In the genomic region with DNA sequence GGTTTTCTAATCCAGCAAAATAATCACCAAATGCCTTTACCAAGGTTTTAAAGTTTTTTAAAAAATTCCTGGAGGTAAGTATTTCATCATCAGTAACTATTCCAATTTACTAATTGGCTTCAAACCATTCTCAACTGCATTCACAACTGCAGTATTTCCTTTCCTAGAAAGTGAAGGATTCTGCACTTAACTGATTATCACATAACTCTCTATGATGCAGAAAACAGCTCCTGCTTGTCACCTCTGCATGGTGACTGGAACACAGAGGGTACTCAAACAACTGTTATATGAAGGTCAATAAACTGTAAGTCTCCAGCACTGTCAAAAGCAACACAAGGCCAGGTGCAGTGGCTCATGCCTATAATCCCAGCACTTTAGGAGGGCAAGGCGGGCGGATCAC, we compare ENCODE assay signal across 20 cellular contexts. TPM values are rescaled to one million over a fixed set of nuclear protein-coding genes. Genes with fewer than 3 reads are reported as not detected.
DNase-seq lines count a peak whose midpoint lies in the region; ATAC-seq and TF ChIP-seq lines count a peak whose summit lies in the region.
"Had no signal": no experiment of that assay in that cellular context is flagged by ENCODE, and none has a peak within 500 bp of the region (broad histone marks: within the 10 kb centered on the region; RNA-seq: fewer than 3 reads in every experiment).

No MANE protein-coding gene starts in this region.

- H3K27me3 ChIP-seq in DND-41 (ENCODE audit: insufficient read depth, low read length, poor library complexity), result no peaks in the 10 kb centered on the region
- H3K27me3 ChIP-seq in naive thymus-derived CD4-positive, alpha-beta T cell (ENCODE audit: control insufficient read depth in 2 of 2, insufficient read depth in 2 of 2, low read length in 2 of 2), result no peaks in the 10 kb centered on the region
- H3K27me3 ChIP-seq: breast epithelium had no signal

- peak overlapping the region; percentile 51; the same call in 1 of the 2 replicates for H3K27ac ChIP-seq in DND-41 (ENCODE audit: low read length)
- H3K27ac ChIP-seq in naive thymus-derived CD4-positive, alpha-beta T cell (ENCODE audit: low read depth, low read length), result no peak overlapping the region
- H3K27ac ChIP-seq: A549, breast epithelium, parathyroid adenoma had no signal

- no peak overlapping the region for H3K9ac ChIP-seq in DND-41 (ENCODE audit: low read depth, low read length)
- H3K9ac ChIP-seq: parathyroid adenoma had no signal

- peak overlapping the region; percentile 60 for H3K27ac Mint-ChIP-seq in activated CD4-positive, alpha-beta T cell treated with anti-CD3 and anti-CD28 coated beads, Interleukin-2, amount 10 ng/mL, durations not matched to agents 24 days and 14 days
- H3K27ac Mint-ChIP-seq in WTC11, result peak overlapping the region; percentile 70
- H3K27ac Mint-ChIP-seq in naive thymus-derived CD4-positive, alpha-beta T cell, result peak overlapping the region; percentile 25 to 90 (median 62)
- H3K27ac Mint-ChIP-seq: stimulated activated naive B cell treated with anti-CD40 and anti-IgM and Interleukin-4, amounts not matched to agents 10 μg/mL and 1 μg/mL and 100 μg/mL, for 72 hours had no signal

- H3K4me1 ChIP-seq in DND-41 (ENCODE audit: insufficient read depth, low read length), result peaks cover 46% of the 10 kb centered on the region
- H3K4me1 ChIP-seq in naive thymus-derived CD4-positive, alpha-beta T cell (ENCODE audit: control insufficient read depth in 2 of 2, insufficient read depth in 2 of 2, low read length in 2 of 2), result peaks cover 32 to 58% of the 10 kb centered on the region in 2 donors
- H3K4me1 ChIP-seq: breast epithelium, Caco-2, parathyroid adenoma had no signal

- DNase-seq in activated CD4-positive, alpha-beta T cell treated with anti-CD3 and anti-CD28 coated beads, Interleukin-2, amount 10 ng/mL, durations not matched to agents 24 days and 14 days, result no peak
- no peak for DNase-seq in activated CD4-positive, alpha-beta T cell treated with anti-CD3 and anti-CD28 coated beads, Interleukin-2, amount 50 U/mL, for 4 hours
- DNase-seq in DND-41 (no peak), WTC11 (ENCODE audit: low spot score) (no peak), SW 1271 (lab: John Stamatoyannopoulos, UW) (no peak), amniotic stem cell (lab: John Stamatoyannopoulos, UW) (no peak)
- no peak for DNase-seq in naive thymus-derived CD4-positive, alpha-beta T cell
- DNase-seq: activated CD4-positive, alpha-beta T cell treated with anti-CD3 and anti-CD28 coated beads, Interleukin-2, amount 50 U/mL, for 1 hour; activated effector memory CD4-positive, alpha-beta T cell treated with anti-CD3 and anti-CD28 coated beads, Interleukin-2, amount 50 U/mL, for 16 hours; Caco-2; kidney; midbrain; NCI-H1105; NCI-H748 treated with DMSO at 0.1 percent for 48 hours; stimulated activated naive B cell treated with anti-CD40 and anti-IgM and Interleukin-4, amounts not matched to agents 10 μg/mL and 1 μg/mL and 100 μg/mL, for 72 hours had no signal

- H3K4me3 Mint-ChIP-seq in activated CD4-positive, alpha-beta T cell treated with anti-CD3 and anti-CD28 coated beads, Interleukin-2, amount 10 ng/mL, durations not matched to agents 24 days and 14 days, result peak overlapping the region; percentile 56
- H3K4me3 Mint-ChIP-seq in WTC11, result no peak overlapping the region
- peak overlapping the region; percentile 25 to 75 (median 62) for H3K4me3 Mint-ChIP-seq in naive thymus-derived CD4-positive, alpha-beta T cell
- H3K4me3 Mint-ChIP-seq: stimulated activated naive B cell treated with anti-CD40 and anti-IgM and Interleukin-4, amounts not matched to agents 10 μg/mL and 1 μg/mL and 100 μg/mL, for 72 hours had no signal

- intact Hi-C loops in activated CD4-positive, alpha-beta T cell treated with anti-CD3 and anti-CD28 coated beads, Interleukin-2, amount 10 ng/mL, durations not matched to agents 24 days and 14 days (cut with micrococcal nuclease), result loop anchor here (10.0 kb wide), 1 partner anchor 401 kb away; no protein-coding TSS in a partner anchor
- intact Hi-C loops in naive thymus-derived CD4-positive, alpha-beta T cell (cut with micrococcal nuclease), result loop anchor here (1.0 to 5.0 kb wide), 3 partner anchors 8 to 1326 kb away; no protein-coding TSS in a partner anchor

- H3K4me1 Mint-ChIP-seq in activated CD4-positive, alpha-beta T cell treated with anti-CD3 and anti-CD28 coated beads, Interleukin-2, amount 10 ng/mL, durations not matched to agents 24 days and 14 days, result peaks cover 42% of the 10 kb centered on the region
- peaks cover 37% of the 10 kb centered on the region for H3K4me1 Mint-ChIP-seq in WTC11
- H3K4me1 Mint-ChIP-seq in naive thymus-derived CD4-positive, alpha-beta T cell, result peaks cover 42 to 78% (median 57%) of the 10 kb centered on the region in 7 donors

- H3K9me3 Mint-ChIP-seq in activated CD4-positive, alpha-beta T cell treated with anti-CD3 and anti-CD28 coated beads, Interleukin-2, amount 10 ng/mL, durations not matched to agents 24 days and 14 days, result no peaks in the 10 kb centered on the region
- no peaks in the 10 kb centered on the region for H3K9me3 Mint-ChIP-seq in WTC11
- no peaks in the 10 kb centered on the region for H3K9me3 Mint-ChIP-seq in naive thymus-derived CD4-positive, alpha-beta T cell
- H3K9me3 Mint-ChIP-seq: stimulated activated naive B cell treated with anti-CD40 and anti-IgM and Interleukin-4, amounts not matched to agents 10 μg/mL and 1 μg/mL and 100 μg/mL, for 72 hours had no signal

- H3K27me3 Mint-ChIP-seq in activated CD4-positive, alpha-beta T cell treated with anti-CD3 and anti-CD28 coated beads, Interleukin-2, amount 10 ng/mL, durations not matched to agents 24 days and 14 days, result no peaks in the 10 kb centered on the region
- H3K27me3 Mint-ChIP-seq in WTC11 (ENCODE audit: low read depth), result no peaks in the 10 kb centered on the region
- no peaks in the 10 kb centered on the region for H3K27me3 Mint-ChIP-seq in naive thymus-derived CD4-positive, alpha-beta T cell
- H3K27me3 Mint-ChIP-seq: stimulated activated naive B cell treated with anti-CD40 and anti-IgM and Interleukin-4, amounts not matched to agents 10 μg/mL and 1 μg/mL and 100 μg/mL, for 72 hours had no signal

- no peaks in the 10 kb centered on the region for H3K9me3 ChIP-seq in DND-41 (ENCODE audit: insufficient read depth, low read length, severe bottlenecking)
- no peaks in the 10 kb centered on the region for H3K9me3 ChIP-seq in naive thymus-derived CD4-positive, alpha-beta T cell (ENCODE audit: control insufficient read depth in 2 of 3, low read length in 3 of 3)
- H3K9me3 ChIP-seq: A549, breast epithelium, Caco-2 had no signal

- ATAC-seq in DND-41 (ENCODE audit: insufficient read depth, low read depth) (peak; percentile 40), WTC11 (no peak), GM18873 (IDR thresholded peaks at IDR 0.05; ENCODE audit: low FRiP score, unreplicated experiment) (no peak)
- peak; percentile 16 for ATAC-seq in naive thymus-derived CD4-positive, alpha-beta T cell
- ATAC-seq: A549 had no signal

- POLR2A ChIA-PET in WTC11 (lab: Charles Lee), result no interaction called here
- POLR2A ChIA-PET in naive thymus-derived CD4-positive, alpha-beta T cell (lab: Charles Lee), result interaction anchor here (0.6 to 1.1 kb wide), 3 partner anchors 31 to 333 kb away, joined by 3 read pairs; no protein-coding TSS in a partner anchor

- TF ChIP-seq CTCF in DND-41 (IDR thresholded peaks at IDR 0.05; ENCODE audit: borderline replicate concordance, extremely low read depth, low read length, poor library complexity, severe bottlenecking) (no peak), WTC11 (IDR thresholded peaks at IDR 0.05) (no peak)

- CTCF ChIA-PET in WTC11 (lab: Charles Lee), result interaction anchor here (1.7 kb wide), 1 partner anchor 18 kb away, joined by 3 read pairs; no protein-coding TSS in a partner anchor
- CTCF ChIA-PET in naive thymus-derived CD4-positive, alpha-beta T cell (lab: Charles Lee), result no interaction called here

- H3K79me2 ChIP-seq in DND-41 (ENCODE audit: insufficient read depth, low read length), result peaks cover 100% of the 10 kb centered on the region

- no peaks in the 10 kb centered on the region for H3K36me3 ChIP-seq in DND-41 (ENCODE audit: insufficient read depth, low read length)
- H3K36me3 ChIP-seq in naive thymus-derived CD4-positive, alpha-beta T cell (ENCODE audit: control insufficient read depth in 2 of 3, insufficient read depth in 3 of 3, low read length in 3 of 3), result no peaks in the 10 kb centered on the region
- H3K36me3 ChIP-seq: breast epithelium had no signal

- H3K4me2 ChIP-seq in DND-41 (ENCODE audit: insufficient read depth, low read length), result no peak overlapping the region
- H3K4me2 ChIP-seq: A549, smooth muscle cell had no signal

- H3K4me3 ChIP-seq in DND-41 (ENCODE audit: low read depth in 1 of 2, low read length in 2 of 2), result no peak overlapping the region
- H3K4me3 ChIP-seq in naive thymus-derived CD4-positive, alpha-beta T cell (ENCODE audit: low read length), result peak overlapping the region; percentile 11
- H3K4me3 ChIP-seq: A549, breast epithelium, smooth muscle cell had no signal

- peaks cover 38% of the 10 kb centered on the region for H4K20me1 ChIP-seq in DND-41 (ENCODE audit: insufficient read depth, low read length)

- no peaks in the 10 kb centered on the region for H3K36me3 Mint-ChIP-seq in activated CD4-positive, alpha-beta T cell treated with anti-CD3 and anti-CD28 coated beads, Interleukin-2, amount 10 ng/mL, durations not matched to agents 24 days and 14 days (ENCODE audit: low read depth)
- H3K36me3 Mint-ChIP-seq in WTC11, result no peaks in the 10 kb centered on the region
- H3K36me3 Mint-ChIP-seq in naive thymus-derived CD4-positive, alpha-beta T cell, result peaks cover 0 to 4% (median 0%) of the 10 kb centered on the region in 5 donors
- H3K36me3 Mint-ChIP-seq: stimulated activated naive B cell treated with anti-CD40 and anti-IgM and Interleukin-4, amounts not matched to agents 10 μg/mL and 1 μg/mL and 100 μg/mL, for 72 hours had no signal

- H2AFZ ChIP-seq in DND-41 (ENCODE audit: low read depth, low read length), result no peak overlapping the region
- H2AFZ ChIP-seq: parathyroid adenoma had no signal

TF ChIP-seq in WTC11, 78 proteins besides CTCF, POLR2A, EP300 and RAD21 (continues in another document):
- TF ChIP-seq NFYB (CRISPR knock-in tag; conservative IDR thresholded peaks at IDR 0.05; ENCODE audit: low read depth) (no peak), ZNF396 (CRISPR knock-in tag; IDR thresholded peaks at IDR 0.05; ENCODE audit: borderline replicate concordance) (no peak)

RNA-seq across cellular contexts. Expression of a gene that starts 42.6 kb away (rescaled TPM):
- total RNA-seq in activated CD4-positive, alpha-beta T cell treated with anti-CD3 and anti-CD28 coated beads, Interleukin-2, amount 10 ng/mL, durations not matched to agents 24 days and 14 days, result 47.4 and 52.3 TPM in 2 replicates
- 50.5 to 54.8 TPM (median 52.0 TPM) in 3 replicates for total RNA-seq in WTC11 (2021)
- total RNA-seq in naive thymus-derived CD4-positive, alpha-beta T cell, result 10 to 100 TPM; 45.1 to 56.7 (median 46.8) TPM
- polyA plus RNA-seq in naive thymus-derived CD4-positive, alpha-beta T cell, result 10 to 100 TPM; 40.2 to 52.8 TPM

Comparison
In these comparisons a context has a peak if more than half of its experiments do, and no peak if none do; other contexts are left out.
1. ATAC-seq: peak in DND-41 (single experiment) and naive thymus-derived CD4-positive, alpha-beta T cell (single experiment); none in WTC11 (single experiment) and GM18873 (single experiment).
2. Peak in every context shown above with its lines, with median percentiles within 50 percentile points of each other: H3K27ac Mint-ChIP-seq.